In genomic region chr11:2151500-2152257, GRCh38 we compare ENCODE assay signal across 8 cellular contexts. TPM values are rescaled to one million over a fixed set of nuclear protein-coding genes. Genes with fewer than 3 reads are reported as not detected.
A peak's percentile ranks its signal among the peaks of the same experiment; 100 is the strongest.
DNase-seq lines count a peak whose midpoint lies in the region; ATAC-seq and TF ChIP-seq lines count a peak whose summit lies in the region.

No MANE protein-coding gene starts in this region.

- H3K27ac ChIP-seq in SJCRH30 (no peak overlapping the region), foreskin keratinocyte (no peak overlapping the region), suprapubic skin (no peak overlapping the region)

- H3K9me3 ChIP-seq in SJCRH30 (replicated peaks), result no peaks in the 10 kb centered on the region
- H3K9me3 ChIP-seq in suprapubic skin, result no peaks in the 10 kb centered on the region

- peak; percentile 21 for DNase-seq in DMS79 (lab: John Stamatoyannopoulos, UW)
- peak; percentile 49 for DNase-seq in LNCaP clone FGC (ENCODE audit: low read depth)
- peak; percentile 78 to 93 for DNase-seq in SJCRH30
- DNase-seq in activated effector memory CD4-positive, alpha-beta T cell treated with Interleukin-2 at 50 U/mL for 16 hours, result peak; percentile 69
- peak in 1 of 2 donors; percentile 47 for DNase-seq in foreskin keratinocyte
- DNase-seq in omental fat pad (ENCODE audit: low spot score), result peak; percentile 77
- peak; percentile 81 to 88 for DNase-seq in suprapubic skin (ENCODE audit: low spot score in 2 of 2)

- no peak for TF ChIP-seq POLR2A in suprapubic skin (IDR thresholded peaks at IDR 0.05)

- H3K4me3 ChIP-seq in LNCaP clone FGC (ENCODE audit: low read depth, low read length), result no peak overlapping the region
- H3K4me3 ChIP-seq in SJCRH30, result no peak overlapping the region
- H3K4me3 ChIP-seq in suprapubic skin, result no peak overlapping the region

- no peak for TF ChIP-seq EP300 in suprapubic skin (IDR thresholded peaks at IDR 0.05)

- H3K36me3 ChIP-seq in SJCRH30, result no peaks in the 10 kb centered on the region
- H3K36me3 ChIP-seq in suprapubic skin, result no peaks in the 10 kb centered on the region

- WGBS in suprapubic skin, result under 1% methylated on average over 20 of the region's 22 CpGs

- TF ChIP-seq CTCF in LNCaP clone FGC (IDR thresholded peaks at IDR 0.05; ENCODE audit: control insufficient read depth, extremely low read depth, insufficient read depth), result peak; percentile 92
- TF ChIP-seq CTCF in foreskin keratinocyte (conservative IDR thresholded peaks at IDR 0.05), result peak; percentile 85
- peak in 2 of 3 donors; percentile 59 to 92 for TF ChIP-seq CTCF in omental fat pad (IDR thresholded peaks at IDR 0.05)
- TF ChIP-seq CTCF in suprapubic skin (IDR thresholded peaks at IDR 0.05), result peak; percentile 80 to 90

- H3K4me1 ChIP-seq in SJCRH30 (peaks cover 56% of the 10 kb centered on the region), foreskin keratinocyte (no peaks in the 10 kb centered on the region), suprapubic skin (peaks cover 5% of the 10 kb centered on the region)

- peak; percentile 44 for ATAC-seq in foreskin keratinocyte
- peak; percentile 48 for ATAC-seq in omental fat pad (ENCODE audit: low FRiP score)
- no peak for ATAC-seq in GM19463 (IDR thresholded peaks at IDR 0.05; ENCODE audit: unreplicated experiment)

- no peaks in the 10 kb centered on the region for H3K27me3 ChIP-seq in SJCRH30
- peaks cover 47% of the 10 kb centered on the region for H3K27me3 ChIP-seq in foreskin keratinocyte
- H3K27me3 ChIP-seq in suprapubic skin, result peaks cover 55% of the 10 kb centered on the region

RNA-seq across cellular contexts. Expression of gene INS, which starts 9.3 kb away (rescaled TPM):
- total RNA-seq in SJCRH30 (2014; rRNA removed; shearing (Covaris generic)), result not detected in 2 replicates
- total RNA-seq in foreskin keratinocyte (not detected in 2 replicates), omental fat pad (not detected), suprapubic skin (not detected)
- polyA plus RNA-seq in foreskin keratinocyte, result not detected in 2 replicates

RNA-seq across cellular contexts. Expression of gene IGF2, which starts 12.5 kb away (rescaled TPM):
- total RNA-seq in SJCRH30 (2014; rRNA removed; shearing (Covaris generic)), result 513 and 574 TPM in 2 replicates
- total RNA-seq in foreskin keratinocyte (under 0.01 and 0.14 TPM in 2 replicates), omental fat pad (10 to 100 TPM; 44.6 to 69.4 (median 52.3) TPM), suprapubic skin (1 to 10 TPM; 3.2 to 9.7 (median 5.6) TPM)
- polyA plus RNA-seq in foreskin keratinocyte, result 0.06 and 0.29 TPM in 2 replicates

RNA-seq across cellular contexts. Expression of gene TH, which starts 19.9 kb away (rescaled TPM):
- not detected in 2 replicates for total RNA-seq in SJCRH30 (2014; rRNA removed; shearing (Covaris generic))
- 2.0 and 2.9 TPM in 2 replicates for total RNA-seq in foreskin keratinocyte
- polyA plus RNA-seq in foreskin keratinocyte, result 3.6 and 3.7 TPM in 2 replicates
- total RNA-seq in omental fat pad, result not detected
- 1 to 10 TPM in 1 of 4 donors, under 1 TPM in 1, not detected in 2; 0.34 to 1.0 TPM for total RNA-seq in suprapubic skin

Comparison
In these comparisons a context has a peak if more than half of its experiments do, and no peak if none do; other contexts are left out.
1. RNA of gene IGF2, which starts 12.5 kb away (total RNA-seq): 513 to 574 TPM in SJCRH30 and 44.6 to 69.4 TPM in omental fat pad; 3.2 to 9.7 TPM in suprapubic skin and under 0.01 to 0.14 TPM in foreskin keratinocyte; every median in the first group is over 4 times any median in the second.
2. Peak in every context shown above with its lines, with median percentiles within 50 percentile points of each other: CTCF ChIP-seq.